In genomic region chr15:60370105-60370803, GRCh38 we compare ENCODE assay signal across 12 cellular contexts. TPM values are rescaled to one million over a fixed set of nuclear protein-coding genes. Genes with fewer than 3 reads are reported as not detected.
DNase-seq lines count a peak whose midpoint lies in the region; ATAC-seq and TF ChIP-seq lines count a peak whose summit lies in the region.
"Had no signal": no experiment of that assay in that cellular context is flagged by ENCODE, and none has a peak within 500 bp of the region (broad histone marks: within the 10 kb centered on the region; RNA-seq: fewer than 3 reads in every experiment).

No MANE protein-coding gene starts in this region.

- CTCF ChIA-PET in activated naive CD4-positive, alpha-beta T cell treated with anti-CD3 and anti-CD28 coated beads, Interleukin-2, amount 10 ng/mL, durations not matched to agents 7 days and 5 days (lab: Charles Lee), result no interaction called here

- H3K4me3 ChIP-seq in adipocyte (ENCODE audit: low read length), result no peak overlapping the region
- peak overlapping the region; percentile 13 for H3K4me3 ChIP-seq in left ventricle myocardium inferior
- H3K4me3 ChIP-seq in gastrocnemius medialis, result no peak overlapping the region
- H3K4me3 ChIP-seq: mucosa of descending colon had no signal

- H3K27ac ChIP-seq in left ventricle myocardium inferior (replicated peaks) (peak overlapping the region; percentile 86), gastrocnemius medialis (peak overlapping the region; percentile 82 to 89 (median 88))

- H3K36me3 ChIP-seq in adipocyte (ENCODE audit: control insufficient read depth, insufficient read depth, low read length, severe bottlenecking) (peaks cover 54% of the 10 kb centered on the region), left ventricle myocardium inferior (peaks cover 13% of the 10 kb centered on the region), gastrocnemius medialis (peaks cover 0 to 4% of the 10 kb centered on the region in 2 donors)

- peak; percentile 6 to 12 for ATAC-seq in gastrocnemius medialis
- ATAC-seq: WTC11 had no signal

- peaks cover 34% of the 10 kb centered on the region for H3K36me3 Mint-ChIP-seq in activated naive CD4-positive, alpha-beta T cell treated with anti-CD3 and anti-CD28 coated beads, Interleukin-2, amount 10 ng/mL, durations not matched to agents 7 days and 5 days

- H3K27me3 Mint-ChIP-seq in activated naive CD4-positive, alpha-beta T cell treated with anti-CD3 and anti-CD28 coated beads, Interleukin-2, amount 10 ng/mL, durations not matched to agents 7 days and 5 days, result no peaks in the 10 kb centered on the region

- H3K4me1 Mint-ChIP-seq in activated naive CD4-positive, alpha-beta T cell treated with anti-CD3 and anti-CD28 coated beads, Interleukin-2, amount 10 ng/mL, durations not matched to agents 7 days and 5 days, result peaks cover 2% of the 10 kb centered on the region

- in situ Hi-C loops in gastrocnemius medialis (cut with MboI; ENCODE audit: low sequenced_read_pairs in 4 of 4), result no loop called here

- TF ChIP-seq CTCF in left ventricle myocardium inferior (IDR thresholded peaks at IDR 0.05; ENCODE audit: borderline replicate concordance) (no peak), gastrocnemius medialis (IDR thresholded peaks at IDR 0.05 in 4 of 5, conservative IDR thresholded peaks at IDR 0.05 in 1 of 5) (no peak)

- no peaks in the 10 kb centered on the region for H3K9me3 ChIP-seq in adipocyte (ENCODE audit: control insufficient read depth, low read length)
- H3K9me3 ChIP-seq in left ventricle myocardium inferior (replicated peaks), result no peaks in the 10 kb centered on the region
- H3K9me3 ChIP-seq in gastrocnemius medialis, result no peaks in the 10 kb centered on the region
- H3K9me3 ChIP-seq: mucosa of descending colon had no signal

- H3K9me3 Mint-ChIP-seq in activated naive CD4-positive, alpha-beta T cell treated with anti-CD3 and anti-CD28 coated beads, Interleukin-2, amount 10 ng/mL, durations not matched to agents 7 days and 5 days, result no peaks in the 10 kb centered on the region

- intact Hi-C loops in left ventricle myocardium inferior (cut with micrococcal nuclease) (no loop called here), gastrocnemius medialis (cut with DNase I; ENCODE audit: low total_unique reads) (no loop called here)

- H3K9ac ChIP-seq in adipocyte (ENCODE audit: low read length), result peak overlapping the region; percentile 62

- peaks cover 71% of the 10 kb centered on the region for H3K4me1 ChIP-seq in adipocyte (ENCODE audit: control insufficient read depth, insufficient read depth, low read length)
- peaks cover 72% of the 10 kb centered on the region for H3K4me1 ChIP-seq in left ventricle myocardium inferior
- peaks cover 61 to 63% of the 10 kb centered on the region in 2 donors for H3K4me1 ChIP-seq in gastrocnemius medialis

- peak; percentile 41 for DNase-seq in HCEC 1CT
- no peak for DNase-seq in adipocyte (ENCODE audit: low read depth)
- no peak for DNase-seq in left ventricle myocardium inferior
- no peak for DNase-seq in gastrocnemius medialis
- no peak for DNase-seq in RPMI8226
- DNase-seq in activated naive CD4-positive, alpha-beta T cell treated with anti-CD3 and anti-CD28 coated beads, Interleukin-2, amount 10 ng/mL, durations not matched to agents 7 days and 5 days, result no peak
- DNase-seq in NCI-H2029 (lab: John Stamatoyannopoulos, UW), result no peak
- no peak for DNase-seq in NOMO-1 (lab: John Stamatoyannopoulos, UW; ENCODE audit: unreplicated experiment in 2 of 2)
- DNase-seq: GDM1, NCI-H2171 treated with DMSO at 0.1 percent for 48 hours had no signal

- no peak overlapping the region for H3K27ac Mint-ChIP-seq in activated naive CD4-positive, alpha-beta T cell treated with anti-CD3 and anti-CD28 coated beads, Interleukin-2, amount 10 ng/mL, durations not matched to agents 7 days and 5 days
- H3K27ac Mint-ChIP-seq: WTC11 had no signal

- H3K27me3 ChIP-seq in adipocyte (replicated peaks; ENCODE audit: control insufficient read depth, insufficient read depth, low read length), result no peaks in the 10 kb centered on the region
- no peaks in the 10 kb centered on the region for H3K27me3 ChIP-seq in left ventricle myocardium inferior (ENCODE audit: low read depth)
- no peaks in the 10 kb centered on the region for H3K27me3 ChIP-seq in gastrocnemius medialis

- no peak overlapping the region for H3K4me3 Mint-ChIP-seq in activated naive CD4-positive, alpha-beta T cell treated with anti-CD3 and anti-CD28 coated beads, Interleukin-2, amount 10 ng/mL, durations not matched to agents 7 days and 5 days
- H3K4me3 Mint-ChIP-seq: WTC11 had no signal

- TF ChIP-seq POLR2A in gastrocnemius medialis (IDR thresholded peaks at IDR 0.05), result no peak

RNA-seq across cellular contexts. Expression of gene ANXA2, which starts 27.5 kb away (rescaled TPM):
- total RNA-seq in left ventricle myocardium inferior (123 TPM), gastrocnemius medialis (100 to 1,000 TPM; 266 to 386 (median 323) TPM)
